Comparison of ENCODE assay signal across 22 cellular contexts in the genomic region with DNA sequence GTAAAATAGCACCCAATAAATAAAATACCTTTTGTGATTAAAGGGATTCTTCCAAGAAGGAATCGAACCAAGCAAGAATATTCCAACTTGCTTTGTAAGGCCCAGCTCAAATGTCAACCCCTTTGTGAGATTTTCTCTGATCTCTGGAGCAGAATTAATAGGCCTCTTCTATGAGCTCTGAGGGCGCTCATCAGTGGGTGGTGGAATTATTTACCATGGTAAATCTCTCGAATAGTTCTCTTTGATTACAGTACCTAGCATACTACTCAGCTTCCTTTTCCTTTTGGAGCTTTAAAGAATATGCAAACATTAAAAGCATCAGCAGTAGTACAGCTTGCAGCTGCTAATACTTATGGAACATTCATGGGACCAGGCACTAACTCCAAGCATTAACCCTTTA. TPM values are rescaled to one million over a fixed set of nuclear protein-coding genes. Genes with fewer than 3 reads are reported as not detected.
"Had no signal": no experiment of that assay in that cellular context is flagged by ENCODE, and none has a peak within 500 bp of the region (broad histone marks: within the 10 kb centered on the region; RNA-seq: fewer than 3 reads in every experiment).

No MANE protein-coding gene starts in this region.

- H3K9me3 ChIP-seq: esophagus muscularis mucosa, transverse colon had no signal

- H3K4me3 ChIP-seq: esophagus muscularis mucosa, transverse colon had no signal

- H3K4me1 ChIP-seq: esophagus muscularis mucosa, transverse colon had no signal

- DNase-seq: activated CD4-positive, alpha-beta memory T cell treated with anti-CD3 and anti-CD28 coated beads, Interleukin-2, amount 10 ng/mL, durations not matched to agents 7 days and 5 days; activated CD4-positive, CD25-positive, alpha-beta regulatory T cell treated with anti-CD3 and anti-CD28 coated beads, Interleukin-2, amount 50 U/mL, for 72 hours; activated gamma-delta T cell treated with Interleukin-2 at 50 U/mL for 16 hours; activated naive CD8-positive, alpha-beta T cell treated with anti-CD3 and anti-CD28 coated beads for 36 hours; activated T-cell treated with anti-CD3 and anti-CD28 coated beads, Interleukin-2, amount 50 U/mL, for 48 hours; immature natural killer cell; left cardiac atrium; naive thymus-derived CD4-positive, alpha-beta T cell; occipital lobe; stimulated activated CD4-positive, alpha-beta T cell treated with anti-CD3 and anti-CD28 coated beads, Interleukin-2, amount 100 ng/mL, for 24 hours; stimulated activated naive B cell treated with anti-CD40 and anti-IgM and Interleukin-4, amounts not matched to agents 10 μg/mL and 1 μg/mL and 100 μg/mL, for 72 hours; T-helper 2 cell; transverse colon had no signal

- H3K36me3 ChIP-seq: esophagus muscularis mucosa, transverse colon had no signal

- H3K27ac ChIP-seq: esophagus muscularis mucosa, transverse colon had no signal

RNA-seq across cellular contexts. Expression of gene ADD2, which starts 21.9 kb away (rescaled TPM):
- total RNA-seq: bronchial epithelial cell, fibroblast of villous mesenchyme had no signal
- polyA plus RNA-seq: immature natural killer cell had no signal

RNA-seq across cellular contexts. Expression of gene FIGLA, which starts 44.4 kb away (rescaled TPM):
- total RNA-seq: activated CD4-positive, alpha-beta memory T cell treated with anti-CD3 and anti-CD28 coated beads, Interleukin-2, amount 10 ng/mL, durations not matched to agents 7 days and 5 days; activated naive CD8-positive, alpha-beta T cell treated with anti-CD3 and anti-CD28 coated beads for 36 hours; bronchial epithelial cell; chondrocyte; dermis microvascular lymphatic vessel endothelial cell; esophagus muscularis mucosa; fibroblast of villous mesenchyme; left cardiac atrium; lung microvascular endothelial cell; mononuclear cell; naive thymus-derived CD4-positive, alpha-beta T cell; occipital lobe; pulmonary artery endothelial cell; subcutaneous adipose tissue; transverse colon had no signal
- polyA plus RNA-seq: naive thymus-derived CD4-positive, alpha-beta T cell had no signal
